ENCODE assay signal across 9 cellular contexts in genomic region chr7:31633894-31634494, GRCh38. TPM values are rescaled to one million over a fixed set of nuclear protein-coding genes. Genes with fewer than 3 reads are reported as not detected.
DNase-seq lines count a peak whose midpoint lies in the region; ATAC-seq and TF ChIP-seq lines count a peak whose summit lies in the region.
"Had no signal": no experiment of that assay in that cellular context is flagged by ENCODE, and none has a peak within 500 bp of the region (broad histone marks: within the 10 kb centered on the region; RNA-seq: fewer than 3 reads in every experiment).

No MANE protein-coding gene starts in this region.

- no peak overlapping the region for H3K27ac ChIP-seq in fibroblast of lung (ENCODE audit: insufficient read depth, low read length)
- no peak overlapping the region for H3K27ac ChIP-seq in neuronal stem cell (replicated peaks; ENCODE audit: low read length)
- no peak overlapping the region for H3K27ac ChIP-seq in ovary
- H3K27ac ChIP-seq: parathyroid adenoma had no signal

- no peak overlapping the region for H3K9ac ChIP-seq in fibroblast of lung (ENCODE audit: insufficient read depth, low read length)
- H3K9ac ChIP-seq in neuronal stem cell (ENCODE audit: low read depth, low read length, poor library complexity): no peak overlapping the region
- H3K9ac ChIP-seq: parathyroid adenoma had no signal

- H3K9me3 ChIP-seq in MG63 (0 out of 2 replicates have a peak, but pooled peaks cover under 1% of the 10 kb centered on the region), fibroblast of lung (ENCODE audit: control insufficient read depth, insufficient read depth, low read depth, low read length) (no peaks in the 10 kb centered on the region), neuronal stem cell (replicated peaks in 1 of 2; ENCODE audit: control insufficient read depth in 2 of 2, insufficient read depth in 1 of 2, low read depth in 1 of 2, low read length in 2 of 2) (no peaks in the 10 kb centered on the region), ovary (no peaks in the 10 kb centered on the region)

- H3K4me3 ChIP-seq in MG63: no peak overlapping the region
- no peak overlapping the region for H3K4me3 ChIP-seq in fibroblast of lung (replicated peaks in 1 of 4; ENCODE audit: control extremely low read depth in 1 of 4, insufficient read depth in 1 of 4, low read depth in 3 of 4, low read length in 4 of 4)
- H3K4me3 ChIP-seq in neuronal stem cell (ENCODE audit: low read length in 2 of 2): no peak overlapping the region
- H3K4me3 ChIP-seq in ovary: no peak overlapping the region

- H3K9me3 Mint-ChIP-seq in stimulated activated memory B cell treated with anti-CD40 and anti-IgM and Interleukin-4, amounts not matched to agents 10 μg/mL and 1 μg/mL and 100 μg/mL, for 72 hours: no peaks in the 10 kb centered on the region

- H3K4me1 ChIP-seq in fibroblast of lung (ENCODE audit: control insufficient read depth, extremely low read depth, insufficient read depth, low read length): no peaks in the 10 kb centered on the region
- H3K4me1 ChIP-seq in neuronal stem cell (ENCODE audit: control insufficient read depth in 2 of 2, insufficient read depth in 1 of 2, low read depth in 1 of 2, low read length in 2 of 2): no peaks in the 10 kb centered on the region
- no peaks in the 10 kb centered on the region for H3K4me1 ChIP-seq in ovary (ENCODE audit: insufficient read depth)
- H3K4me1 ChIP-seq: parathyroid adenoma had no signal

- H3K27me3 Mint-ChIP-seq in stimulated activated memory B cell treated with anti-CD40 and anti-IgM and Interleukin-4, amounts not matched to agents 10 μg/mL and 1 μg/mL and 100 μg/mL, for 72 hours: no peaks in the 10 kb centered on the region

- TF ChIP-seq EP300 in ovary (IDR thresholded peaks at IDR 0.05): no peak

- no peaks in the 10 kb centered on the region for H3K79me1 ChIP-seq in neuronal stem cell (ENCODE audit: low read depth, low read length)

- no peak overlapping the region for H4K8ac ChIP-seq in neuronal stem cell (ENCODE audit: low read depth, low read length)

- TF ChIP-seq POLR2A in ovary (IDR thresholded peaks at IDR 0.05): no peak

- H3K18ac ChIP-seq in neuronal stem cell (ENCODE audit: low read length): no peak overlapping the region

- ATAC-seq in stimulated activated memory B cell treated with anti-CD40 and anti-IgM and Interleukin-4, amounts not matched to agents 10 μg/mL and 1 μg/mL and 100 μg/mL, for 72 hours: no peak
- no peak for ATAC-seq in GM18861 (IDR thresholded peaks at IDR 0.05; ENCODE audit: unreplicated experiment)

- no peak overlapping the region for H2AFZ ChIP-seq in fibroblast of lung (ENCODE audit: low read length)
- no peak overlapping the region for H2AFZ ChIP-seq in neuronal stem cell (ENCODE audit: low read length)
- H2AFZ ChIP-seq: parathyroid adenoma had no signal

- H2BK12ac ChIP-seq in neuronal stem cell (ENCODE audit: low read length): no peak overlapping the region

- no peaks in the 10 kb centered on the region for H3K79me2 ChIP-seq in fibroblast of lung (ENCODE audit: control insufficient read depth, insufficient read depth, low read length)
- H3K79me2 ChIP-seq: parathyroid adenoma had no signal

- WGBS in neuronal stem cell (ENCODE audit: extremely low coverage in 2 of 2, insufficient read length in 2 of 2, insufficient replicate concordance in 1 of 2), 2 donors: no CpG with 5 or more reads among the region's 2 CpGs
- WGBS in ovary, 3 donors: 36 to 44% (median 39%) methylated on average over 2 of the region's 2 CpGs

- peak; percentile 52 to 59 for TF ChIP-seq CTCF in fibroblast of lung (conservative IDR thresholded peaks at IDR 0.05 in 1 of 2, IDR thresholded peaks at IDR 0.05 in 1 of 2; ENCODE audit: low read depth in 1 of 2, low read length in 2 of 2)
- no peak for TF ChIP-seq CTCF in ovary (IDR thresholded peaks at IDR 0.05)

- H2BK5ac ChIP-seq in neuronal stem cell (ENCODE audit: low read length): no peak overlapping the region

- H3K4me1 Mint-ChIP-seq in stimulated activated memory B cell treated with anti-CD40 and anti-IgM and Interleukin-4, amounts not matched to agents 10 μg/mL and 1 μg/mL and 100 μg/mL, for 72 hours: no peaks in the 10 kb centered on the region

- DNase-seq in ELF-1 (ENCODE audit: low read depth, low spot score) (peak; percentile 80), MG63 (peak; percentile 28), RPMI8226 (peak; percentile 51), fibroblast of lung (ENCODE audit: low read depth in 2 of 2) (peak; percentile 45 to 51), neuronal stem cell (ENCODE audit: low spot score) (peak; percentile 60), ovary (no peak)

- H3K4me3 Mint-ChIP-seq in stimulated activated memory B cell treated with anti-CD40 and anti-IgM and Interleukin-4, amounts not matched to agents 10 μg/mL and 1 μg/mL and 100 μg/mL, for 72 hours: no peak overlapping the region

- H3K14ac ChIP-seq in neuronal stem cell (ENCODE audit: low read length): no peak overlapping the region

- H2AK5ac ChIP-seq in neuronal stem cell (ENCODE audit: low read depth, low read length): no peak overlapping the region

- no peak overlapping the region for H3K4ac ChIP-seq in neuronal stem cell (ENCODE audit: low read length)

- no peak overlapping the region for H3K4me2 ChIP-seq in fibroblast of lung (ENCODE audit: extremely low read depth, insufficient read depth, low read length)
- no peak overlapping the region for H3K4me2 ChIP-seq in neuronal stem cell (ENCODE audit: insufficient read depth, low read length, poor library complexity, severe bottlenecking)

- H2BK15ac ChIP-seq in neuronal stem cell (ENCODE audit: low read length): no peak overlapping the region

- H3K23ac ChIP-seq in neuronal stem cell (ENCODE audit: low read depth, low read length, poor library complexity): no peak overlapping the region

- H3K36me3 ChIP-seq in MG63 (no peaks in the 10 kb centered on the region), fibroblast of lung (ENCODE audit: control insufficient read depth, insufficient read depth, low read length) (no peaks in the 10 kb centered on the region), neuronal stem cell (replicated peaks in 1 of 2; ENCODE audit: control insufficient read depth in 2 of 2, insufficient read depth in 2 of 2, low read length in 2 of 2) (no peaks in the 10 kb centered on the region), ovary (no peaks in the 10 kb centered on the region)

- H3K27me3 ChIP-seq in MG63 (no peaks in the 10 kb centered on the region), fibroblast of lung (ENCODE audit: control insufficient read depth, insufficient read depth, low read length) (no peaks in the 10 kb centered on the region), neuronal stem cell (ENCODE audit: control insufficient read depth in 3 of 3, insufficient read depth in 3 of 3, low read depth in 1 of 3, low read length in 3 of 3) (no peaks in the 10 kb centered on the region), ovary (no peaks in the 10 kb centered on the region)

- H4K91ac ChIP-seq in neuronal stem cell (ENCODE audit: low read depth, low read length, poor library complexity): no peak overlapping the region

- no peaks in the 10 kb centered on the region for H3K36me3 Mint-ChIP-seq in stimulated activated memory B cell treated with anti-CD40 and anti-IgM and Interleukin-4, amounts not matched to agents 10 μg/mL and 1 μg/mL and 100 μg/mL, for 72 hours

- no peak overlapping the region for H2BK120ac ChIP-seq in neuronal stem cell (ENCODE audit: low read depth, low read length)

- no peak overlapping the region for H3K27ac Mint-ChIP-seq in stimulated activated memory B cell treated with anti-CD40 and anti-IgM and Interleukin-4, amounts not matched to agents 10 μg/mL and 1 μg/mL and 100 μg/mL, for 72 hours

- no peaks in the 10 kb centered on the region for H4K20me1 ChIP-seq in fibroblast of lung (ENCODE audit: control insufficient read depth, extremely low read depth, insufficient read depth, low read length)

- intact Hi-C loops in ovary (cut with DNase I): loop anchor here in 1 of 4 donors (5.0 kb wide), 1 partner anchor 497 kb away; no protein-coding TSS in a partner anchor

RNA-seq across cellular contexts. Expression of gene PPP1R17, which starts 53.0 kb away (rescaled TPM):
- total RNA-seq in MG63 (2014; rRNA removed; shearing (Covaris generic); ENCODE audit: low replicate concordance): not detected in 2 replicates
- total RNA-seq in fibroblast of lung (not detected in 2 replicates), ovary (under 1 TPM in 2 of 7 donors, not detected in 5; 0.11 to 0.38 TPM)
- polyA plus RNA-seq in fibroblast of lung (not detected in 2 replicates), ovary (not detected)
- polyA plus RNA-seq in fibroblast of lung (2012): 0.06 TPM in 1 of 2 replicates, not detected in the other
- not detected in 2 replicates for polyA minus RNA-seq in fibroblast of lung (ENCODE audit: low replicate concordance)
- 0.01 TPM for polyA plus RNA-seq in neuronal stem cell (2013, experiment 1 of 2)
- polyA plus RNA-seq in neuronal stem cell (2013, experiment 2 of 2): not detected

Comparison
In these comparisons a context has a peak if more than half of its experiments do, and no peak if none do; other contexts are left out.
1. DNase-seq: peak in ELF-1 (single experiment), MG63 (single experiment), RPMI8226 (single experiment), fibroblast of lung (2 of 2) and neuronal stem cell (single experiment); none in ovary (0 of 5).
2. CTCF ChIP-seq: peak in fibroblast of lung (2 of 2); none in ovary (0 of 3).